ENCODE assay signal across 1 cellular context in genomic region chr19:17202249-17202648, GRCh38.
TF ChIP-seq lines count a peak whose summit lies in the region.

No MANE protein-coding gene starts in this region.

TF ChIP-seq in SK-N-SH, 30 proteins besides CTCF, POLR2A, EP300 and RAD21:
- no peak for TF ChIP-seq MEF2A (IDR thresholded peaks at IDR 0.05; ENCODE audit: borderline replicate concordance, low read depth)
- TF ChIP-seq EZH2phosphoT487 (IDR thresholded peaks at IDR 0.05; ENCODE audit: borderline replicate concordance, low read depth), result no peak
- TF ChIP-seq FOXM1 (IDR thresholded peaks at IDR 0.05; ENCODE audit: low read depth), result no peak
- no peak for TF ChIP-seq SMC3 (IDR thresholded peaks at IDR 0.05; ENCODE audit: low read depth, low read length)
- no peak for TF ChIP-seq MXI1 (IDR thresholded peaks at IDR 0.05; ENCODE audit: low read depth, low read length)
- no peak for TF ChIP-seq YY1 (IDR thresholded peaks at IDR 0.05; ENCODE audit: low read depth)
- no peak for TF ChIP-seq GATA2 (CRISPR knock-in tag; IDR thresholded peaks at IDR 0.05)
- TF ChIP-seq MAX (IDR thresholded peaks at IDR 0.05; ENCODE audit: low read depth), result no peak
- no peak for TF ChIP-seq REST (IDR thresholded peaks at IDR 0.05; ENCODE audit: low read depth, low read length)
- no peak for TF ChIP-seq JUND (IDR thresholded peaks at IDR 0.05)
- no peak for TF ChIP-seq TEAD4 (IDR thresholded peaks at IDR 0.05; ENCODE audit: borderline replicate concordance, insufficient read depth)
- no peak for TF ChIP-seq POLR2AphosphoS5 (IDR thresholded peaks at IDR 0.05; ENCODE audit: low read depth, low read length)
